Comparison of ENCODE assay signal across 16 cellular contexts in genomic region chr4:3316146-3316545, GRCh38.
"Had no signal": no experiment of that assay in that cellular context is flagged by ENCODE, and none has a peak within 500 bp of the region (broad histone marks: within the 10 kb centered on the region; RNA-seq: fewer than 3 reads in every experiment).

No MANE protein-coding gene starts in this region.

- H3K27ac ChIP-seq: brain microvascular endothelial cell, foreskin keratinocyte, neutrophil, psoas muscle, SJCRH30, vagina had no signal

- H3K9me3 ChIP-seq: neutrophil, psoas muscle, SJCRH30, vagina had no signal

- H3K4me3 ChIP-seq: lung, psoas muscle, SJCRH30, vagina had no signal

- H3K36me3 ChIP-seq: neutrophil had no signal

- DNase-seq: activated CD8-positive, alpha-beta T cell treated with anti-CD3 and anti-CD28 coated beads for 36 hours; activated T-cell treated with anti-CD3 and anti-CD28 coated beads for 4 hours; amygdala; brain microvascular endothelial cell; cerebellar nuclear complex; foreskin keratinocyte; naive B cell; psoas muscle; SJCRH30; stimulated activated CD4-positive, alpha-beta T cell treated with anti-CD3 and anti-CD28 coated beads, Interleukin-15, amount 100 ng/mL, for 24 hours; stimulated activated CD4-positive, alpha-beta T cell treated with anti-CD3 and anti-CD28 coated beads, Interleukin-4, amount 100 ng/mL, for 24 hours had no signal

- H3K4me1 ChIP-seq: SJCRH30 had no signal

- ATAC-seq: activated CD8-positive, alpha-beta T cell treated with anti-CD3 and anti-CD28 coated beads for 36 hours; activated naive CD4-positive, alpha-beta T cell treated with anti-CD3 and anti-CD28 coated beads, Interleukin-2, amount 50 U/mL, for 72 hours; activated T-helper 17 cell treated with anti-CD3 and anti-CD28 coated beads, Interleukin-2, amount 50 U/mL, for 72 hours; foreskin keratinocyte; psoas muscle had no signal

- H3K27me3 ChIP-seq: brain microvascular endothelial cell, foreskin keratinocyte, neutrophil, SJCRH30, vagina had no signal
